9 cellular contexts compared by ENCODE assay signal in the genomic region with DNA sequence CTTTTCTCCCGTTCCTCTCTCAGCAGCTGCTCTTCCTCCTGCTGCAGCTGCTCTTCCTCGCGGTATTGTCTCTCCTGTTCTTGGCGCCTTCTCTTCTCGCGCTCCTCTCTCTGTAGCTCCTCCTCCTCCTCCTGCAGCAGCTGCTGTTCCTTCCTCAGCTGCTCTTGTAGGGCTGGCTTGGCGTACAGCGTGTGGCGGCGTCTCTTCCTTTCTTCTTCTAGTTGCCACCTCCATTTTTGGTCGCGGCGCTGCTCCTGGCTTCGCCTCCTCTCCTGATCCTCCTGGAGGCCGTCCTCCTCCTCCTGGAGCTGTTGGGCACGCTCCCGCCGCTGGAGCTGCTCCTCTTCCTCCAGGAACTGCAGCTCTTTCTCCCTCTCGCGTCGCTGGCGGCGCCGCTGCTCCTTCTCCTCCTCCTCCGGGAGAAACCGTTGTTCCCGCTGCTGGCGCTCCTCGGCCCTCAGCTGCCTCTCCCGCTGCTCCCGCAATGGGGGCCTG. TPM values are rescaled to one million over a fixed set of nuclear protein-coding genes. Genes with fewer than 3 reads are reported as not detected.
A peak's percentile ranks its signal among the peaks of the same experiment; 100 is the strongest.
DNase-seq lines count a peak whose midpoint lies in the region; TF ChIP-seq lines count a peak whose summit lies in the region.
"Had no signal": no experiment of that assay in that cellular context is flagged by ENCODE, and none has a peak within 500 bp of the region (broad histone marks: within the 10 kb centered on the region; RNA-seq: fewer than 3 reads in every experiment).

No MANE protein-coding gene starts in this region.

- intact Hi-C loops in OCI-LY7 (cut with micrococcal nuclease; ENCODE audit: unreplicated experiment): no loop called here

- no peaks in the 10 kb centered on the region for H4K20me1 ChIP-seq in OCI-LY7 (ENCODE audit: insufficient read depth, low read length)

- H3K27ac ChIP-seq in duodenal mucosa (ENCODE audit: low read depth, low read length): no peak overlapping the region
- no peak overlapping the region for H3K27ac ChIP-seq in muscle layer of colon (ENCODE audit: low read depth, low read length)
- no peak overlapping the region for H3K27ac ChIP-seq in OCI-LY7 (ENCODE audit: low read depth, low read length, poor library complexity, severe bottlenecking)
- H3K27ac ChIP-seq: uterus had no signal

- TF ChIP-seq CTCF in OCI-LY7 (conservative IDR thresholded peaks at IDR 0.05; ENCODE audit: low read length) (no peak), chondrocyte (IDR thresholded peaks at IDR 0.05) (no peak)

- H3K4me1 Mint-ChIP-seq in chondrocyte (ENCODE audit: low read depth): no peaks in the 10 kb centered on the region

- H3K27me3 Mint-ChIP-seq in chondrocyte (ENCODE audit: low read depth): peaks cover 4% of the 10 kb centered on the region

- H3K4me3 Mint-ChIP-seq in chondrocyte (ENCODE audit: unreplicated experiment): no peak overlapping the region

- peaks cover 5% of the 10 kb centered on the region for H3K36me3 Mint-ChIP-seq in chondrocyte (ENCODE audit: low read depth)

- H3K4me1 ChIP-seq in duodenal mucosa (ENCODE audit: control insufficient read depth in 1 of 2, insufficient read depth in 2 of 2, low read length in 2 of 2): peaks cover 21 to 33% of the 10 kb centered on the region in 2 donors
- H3K4me1 ChIP-seq in muscle layer of colon (ENCODE audit: insufficient read depth, low read length): peaks cover 30% of the 10 kb centered on the region
- no peaks in the 10 kb centered on the region for H3K4me1 ChIP-seq in OCI-LY7 (ENCODE audit: insufficient read depth, low read length, poor library complexity, severe bottlenecking)

- CTCF ChIA-PET in OCI-LY7 (lab: Charles Lee; ENCODE audit: unreplicated experiment): no interaction called here

- H3K4me2 ChIP-seq in OCI-LY7 (ENCODE audit: low read length): no peak overlapping the region

- no TSS peak for BruUV-seq in OCI-LY7 (replicated peaks; lab: Mats Ljungman, UMichigan)

- peak; percentile 60 for DNase-seq in stimulated activated CD4-positive, alpha-beta T cell treated with anti-CD3 and anti-CD28 coated beads, Interleukin-15, amount 100 ng/mL, for 24 hours
- DNase-seq in stimulated activated CD4-positive, alpha-beta T cell treated with anti-CD3 and anti-CD28 coated beads, Interleukin-12 subunit alpha, Interleukin-12 subunit beta, amount 100 ng/mL, for 4 hours: no peak
- peak; percentile 69 for DNase-seq in SK-N-DZ (ENCODE audit: low spot score)
- DNase-seq in NCI-H345 treated with DMSO at 0.1 percent for 48 hours (lab: John Stamatoyannopoulos, UW; ENCODE audit: unreplicated experiment): no peak
- DNase-seq in OCI-LY7 (ENCODE audit: low spot score): no peak
- DNase-seq in chondrocyte (ENCODE audit: low spot score): no peak

- no peaks in the 10 kb centered on the region for H3K79me2 ChIP-seq in OCI-LY7 (ENCODE audit: insufficient read depth, low read depth, low read length)

- H2AFZ ChIP-seq in OCI-LY7 (ENCODE audit: low read length): no peak overlapping the region

- no peaks in the 10 kb centered on the region for H3K36me3 ChIP-seq in duodenal mucosa (ENCODE audit: control insufficient read depth in 1 of 2, insufficient read depth in 2 of 2, low read length in 2 of 2)
- no peaks in the 10 kb centered on the region for H3K36me3 ChIP-seq in muscle layer of colon (ENCODE audit: insufficient read depth, low read length)
- no peaks in the 10 kb centered on the region for H3K36me3 ChIP-seq in OCI-LY7 (ENCODE audit: insufficient read depth, low read length)
- H3K36me3 ChIP-seq: uterus had no signal

- H3K9me3 Mint-ChIP-seq in chondrocyte (ENCODE audit: low read depth): peaks cover 11% of the 10 kb centered on the region

- POLR2A ChIA-PET in OCI-LY7 (lab: Charles Lee): interaction anchor here (0.7 kb wide), 1 partner anchor 441 kb away, joined by 5 read pairs; no protein-coding TSS in a partner anchor

- H3K9me3 ChIP-seq in duodenal mucosa (ENCODE audit: control insufficient read depth in 1 of 2, low read length in 2 of 2): peaks cover 12 to 14% of the 10 kb centered on the region in 2 donors
- peaks cover 23% of the 10 kb centered on the region for H3K9me3 ChIP-seq in muscle layer of colon (ENCODE audit: low read length)
- H3K9me3 ChIP-seq in OCI-LY7 (ENCODE audit: low read length): no peaks in the 10 kb centered on the region

- no peaks in the 10 kb centered on the region for H3K9me2 ChIP-seq in OCI-LY7 (ENCODE audit: insufficient read depth, low read length)

- H3K4me3 ChIP-seq in duodenal mucosa (ENCODE audit: low read depth in 1 of 2, low read length in 2 of 2): peak overlapping the region; percentile 58 to 71
- H3K4me3 ChIP-seq in muscle layer of colon (ENCODE audit: low read depth in 1 of 2, low read length in 2 of 2): peak overlapping the region; percentile 38 to 67
- H3K4me3 ChIP-seq in OCI-LY7 (ENCODE audit: low read depth, low read length, poor library complexity, severe bottlenecking): no peak overlapping the region

- H3K27me3 ChIP-seq in duodenal mucosa (ENCODE audit: control insufficient read depth in 1 of 2, insufficient read depth in 2 of 2, low read length in 2 of 2): peaks cover 69 to 88% of the 10 kb centered on the region in 2 donors
- peaks cover 79 to 99% of the 10 kb centered on the region in 2 donors for H3K27me3 ChIP-seq in muscle layer of colon (ENCODE audit: control insufficient read depth in 1 of 2, insufficient read depth in 2 of 2, low read length in 2 of 2)

- H3K27ac Mint-ChIP-seq in chondrocyte (ENCODE audit: unreplicated experiment): no peak overlapping the region

- H3K9ac ChIP-seq in duodenal mucosa (ENCODE audit: low read depth in 1 of 2, low read length in 2 of 2) (no peak overlapping the region), muscle layer of colon (ENCODE audit: low read length) (no peak overlapping the region)

RNA-seq across cellular contexts. Expression of a gene that starts 4.8 kb away (rescaled TPM):
- polyA plus RNA-seq in SK-N-DZ (2014; cell fraction: cytosol; rRNA removed): not detected in 2 replicates
- 0.25 and 0.45 TPM in 2 replicates for polyA plus RNA-seq in SK-N-DZ (2014; cell fraction: nucleus; rRNA removed)
- not detected in 2 replicates for total RNA-seq in OCI-LY7 (2014; rRNA removed; shearing (Covaris generic))
- not detected in 2 replicates for total RNA-seq in OCI-LY7 (2022)
- not detected in 3 replicates for total RNA-seq in chondrocyte
- total RNA-seq: uterus had no signal

RNA-seq across cellular contexts. Expression of a gene that starts 21.5 kb away (rescaled TPM):
- polyA plus RNA-seq in SK-N-DZ (2014; cell fraction: cytosol; rRNA removed): not detected in 2 replicates
- not detected in 2 replicates for polyA plus RNA-seq in SK-N-DZ (2014; cell fraction: nucleus; rRNA removed)
- total RNA-seq in OCI-LY7 (2014; rRNA removed; shearing (Covaris generic)): not detected in 2 replicates
- total RNA-seq in OCI-LY7 (2022) (not detected in 2 replicates), chondrocyte (not detected in 3 replicates)
- total RNA-seq: uterus had no signal

RNA-seq across cellular contexts. Expression of a gene that starts 48.6 kb away (rescaled TPM):
- polyA plus RNA-seq in SK-N-DZ (2014; cell fraction: cytosol; rRNA removed): not detected in 2 replicates
- not detected in 2 replicates for polyA plus RNA-seq in SK-N-DZ (2014; cell fraction: nucleus; rRNA removed)
- total RNA-seq in OCI-LY7 (2014; rRNA removed; shearing (Covaris generic)): not detected in 2 replicates
- total RNA-seq in OCI-LY7 (2022) (not detected in 2 replicates), chondrocyte (not detected in 3 replicates)
- total RNA-seq: uterus had no signal

Comparison
In these comparisons a context has a peak if more than half of its experiments do, and no peak if none do; other contexts are left out.
1. DNase-seq: peak in stimulated activated CD4-positive, alpha-beta T cell treated with anti-CD3 and anti-CD28 coated beads, Interleukin-15, amount 100 ng/mL, for 24 hours (single experiment) and SK-N-DZ (single experiment); none in stimulated activated CD4-positive, alpha-beta T cell treated with anti-CD3 and anti-CD28 coated beads, Interleukin-12 subunit alpha, Interleukin-12 subunit beta, amount 100 ng/mL, for 4 hours (single experiment), NCI-H345 treated with DMSO at 0.1 percent for 48 hours (single experiment), OCI-LY7 (single experiment) and chondrocyte (single experiment).